In genomic region chr10:123683865-123684264, GRCh38 we compare ENCODE assay signal across 4 cellular contexts. TPM values are rescaled to one million over a fixed set of nuclear protein-coding genes. Genes with fewer than 3 reads are reported as not detected.
"Had no signal": no experiment of that assay in that cellular context is flagged by ENCODE, and none has a peak within 500 bp of the region (broad histone marks: within the 10 kb centered on the region; RNA-seq: fewer than 3 reads in every experiment).

No MANE protein-coding gene starts in this region.

- DNase-seq: GDM1, GF-D8 had no signal

- ATAC-seq: GM12878 had no signal

- H3K4me3 ChIP-seq: GM12878 had no signal

RNA-seq across cellular contexts. Expression of gene GPR26, which starts 17.7 kb away (rescaled TPM):
- total RNA-seq: G401 had no signal
